Comparison of ENCODE assay signal across 8 cellular contexts in the genomic region with DNA sequence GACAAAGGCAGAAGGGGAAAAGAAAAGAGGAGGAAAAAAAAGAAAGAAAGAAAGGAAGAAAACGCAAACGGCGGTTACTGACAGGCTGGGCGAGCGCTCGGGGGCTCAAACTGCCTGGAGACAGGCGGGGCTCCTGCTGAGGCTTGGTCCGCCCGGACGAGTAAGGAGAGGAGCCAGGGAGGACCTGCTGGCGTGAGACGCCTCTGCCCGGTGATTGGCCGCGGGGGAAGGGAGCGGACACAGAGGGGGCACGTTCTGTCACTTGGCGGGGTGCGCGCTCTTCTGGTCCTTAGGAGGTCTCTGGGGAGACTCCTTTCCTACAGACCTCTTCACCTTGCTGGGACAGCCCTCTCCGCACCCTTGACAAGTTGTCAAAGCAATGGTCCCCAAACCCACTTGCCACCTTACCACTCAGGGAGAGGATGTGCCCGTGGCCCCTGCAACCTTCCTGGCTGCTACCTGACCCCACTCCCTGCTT. TPM values are rescaled to one million over a fixed set of nuclear protein-coding genes. Genes with fewer than 3 reads are reported as not detected.
DNase-seq lines count a peak whose midpoint lies in the region; ATAC-seq and TF ChIP-seq lines count a peak whose summit lies in the region.

No MANE protein-coding gene starts in this region.

- H3K36me3 ChIP-seq in parathyroid adenoma (ENCODE audit: control insufficient read depth, insufficient read depth, low read length): no peaks in the 10 kb centered on the region

- H3K9me3 ChIP-seq in T-helper 17 cell (ENCODE audit: control insufficient read depth, low read length, poor library complexity, severe bottlenecking): no peaks in the 10 kb centered on the region
- no peaks in the 10 kb centered on the region for H3K9me3 ChIP-seq in parathyroid adenoma (ENCODE audit: control insufficient read depth, low read length)

- peak overlapping the region; percentile 99 for H3K4me3 Mint-ChIP-seq in T-helper 17 cell

- ATAC-seq in GM19324 (IDR thresholded peaks at IDR 0.05; ENCODE audit: low FRiP score, unreplicated experiment): peak; percentile 56
- ATAC-seq in HG03280 (IDR thresholded peaks at IDR 0.05; ENCODE audit: unreplicated experiment): peak; percentile 52
- ATAC-seq in T-helper 17 cell: peak; percentile 31

- H3K9ac ChIP-seq in parathyroid adenoma: no peak overlapping the region

- peak overlapping the region; percentile 78 for H3K4me2 ChIP-seq in parathyroid adenoma (ENCODE audit: low read length)

- H3K36me3 Mint-ChIP-seq in T-helper 17 cell (ENCODE audit: low read depth): peaks cover 2% of the 10 kb centered on the region

- H3K27me3 ChIP-seq in parathyroid adenoma (ENCODE audit: control insufficient read depth, insufficient read depth, low read length): no peaks in the 10 kb centered on the region

- peaks cover 21% of the 10 kb centered on the region for H3K4me1 Mint-ChIP-seq in T-helper 17 cell

- TF ChIP-seq CTCF in fibroblast of the aortic adventitia (IDR thresholded peaks at IDR 0.05; ENCODE audit: insufficient read depth, low read length) (no peak), parathyroid adenoma (IDR thresholded peaks at IDR 0.05) (no peak)

- H3K27ac ChIP-seq in parathyroid adenoma: peak overlapping the region; percentile 99

- H3K27ac Mint-ChIP-seq in T-helper 17 cell: peak overlapping the region; percentile 94

- peaks cover 37% of the 10 kb centered on the region for H3K27me3 Mint-ChIP-seq in T-helper 17 cell

- no peaks in the 10 kb centered on the region for H3K79me2 ChIP-seq in parathyroid adenoma

- H3K4me3 ChIP-seq in GM08714 (ENCODE audit: low read length) (peak overlapping the region; percentile 77), fibroblast of the aortic adventitia (ENCODE audit: low read depth, low read length) (peak overlapping the region; percentile 80), parathyroid adenoma (ENCODE audit: low read depth, low read length) (peak overlapping the region; percentile 80)

- peak overlapping the region; percentile 80 for H2AFZ ChIP-seq in parathyroid adenoma

- no peaks in the 10 kb centered on the region for H3K4me1 ChIP-seq in parathyroid adenoma

- DNase-seq in T-helper 17 cell (no peak), fibroblast of the aortic adventitia (ENCODE audit: low read depth) (no peak), OCI-M1 (lab: John Stamatoyannopoulos, UW) (no peak), HPDE6-E6E7 (ENCODE audit: extremely low spot score) (no peak)

RNA-seq across cellular contexts. Expression of gene PIK3R3, which starts 0.8 kb away (rescaled TPM):
- under 1 TPM; 0.32 to 0.47 TPM for total RNA-seq in T-helper 17 cell
- 5.0 and 6.1 TPM in 2 replicates for total RNA-seq in fibroblast of the aortic adventitia (ENCODE audit: low replicate concordance)

RNA-seq across cellular contexts. Expression of gene TSPAN1, which starts 41.7 kb away (rescaled TPM):
- total RNA-seq in T-helper 17 cell (not detected), fibroblast of the aortic adventitia (ENCODE audit: low replicate concordance) (0.81 TPM in 1 of 2 replicates, not detected in the other)

RNA-seq across cellular contexts. Expression of gene P3R3URF, which starts 43.1 kb away (rescaled TPM):
- total RNA-seq in T-helper 17 cell (not detected), fibroblast of the aortic adventitia (ENCODE audit: low replicate concordance) (not detected in 2 replicates)
